In genomic region chr3:37074178-37074577, GRCh38 we compare ENCODE assay signal across 17 cellular contexts.
DNase-seq lines count a peak whose midpoint lies in the region; ATAC-seq and TF ChIP-seq lines count a peak whose summit lies in the region.
"Had no signal": no experiment of that assay in that cellular context is flagged by ENCODE, and none has a peak within 500 bp of the region (broad histone marks: within the 10 kb centered on the region; RNA-seq: fewer than 3 reads in every experiment).

No MANE protein-coding gene starts in this region.

- TF ChIP-seq POLR2A in esophagus muscularis mucosa (IDR thresholded peaks at IDR 0.05; ENCODE audit: low read depth): no peak

- H3K79me2 ChIP-seq in PC-3 (ENCODE audit: low read length) (no peaks in the 10 kb centered on the region), trophoblast cell (ENCODE audit: control insufficient read depth, insufficient read depth, low read length, poor library complexity) (no peaks in the 10 kb centered on the region)

- H3K9me3 Mint-ChIP-seq in activated T-cell treated with anti-CD3 and anti-CD28 coated beads, Interleukin-2, amount 50 U/mL, for 72 hours: no peaks in the 10 kb centered on the region

- H4K20me1 ChIP-seq in PC-3 (ENCODE audit: low read length): no peaks in the 10 kb centered on the region

- CTCF ChIA-PET in PC-3 (lab: Charles Lee): no interaction called here

- no peak overlapping the region for H3K18ac ChIP-seq in trophoblast cell (ENCODE audit: low read length)

- H3K27ac Mint-ChIP-seq in activated T-cell treated with anti-CD3 and anti-CD28 coated beads, Interleukin-2, amount 50 U/mL, for 72 hours: no peak overlapping the region

- no peak overlapping the region for H2BK120ac ChIP-seq in trophoblast cell (ENCODE audit: insufficient read depth, low read length, poor library complexity)

- H3K79me1 ChIP-seq in trophoblast cell (ENCODE audit: low read length): no peaks in the 10 kb centered on the region

- H4K8ac ChIP-seq in trophoblast cell (ENCODE audit: low read depth, low read length): no peak overlapping the region

- H3K4ac ChIP-seq in trophoblast cell (ENCODE audit: low read depth, low read length): no peak overlapping the region

- H3K9ac ChIP-seq in PC-3 (ENCODE audit: low read length): no peak overlapping the region
- no peak overlapping the region for H3K9ac ChIP-seq in trophoblast cell (ENCODE audit: low read length)

- POLR2A ChIA-PET in PC-3 (lab: Charles Lee; ENCODE audit: unreplicated experiment): no interaction called here

- WGBS in esophagus muscularis mucosa: 62% methylated on average over 3 of the region's 3 CpGs
- WGBS in trophoblast cell (ENCODE audit: extremely low coverage, insufficient coverage, insufficient read length): no CpG with 5 or more reads among the region's 3 CpGs

- no peak overlapping the region for H2BK5ac ChIP-seq in trophoblast cell (ENCODE audit: low read depth, low read length, poor library complexity)

- no TSS peak for BruUV-seq in PC-3 (replicated peaks; lab: Mats Ljungman, UMichigan)

- H3K27me3 ChIP-seq in PC-3 (ENCODE audit: low read length) (no peaks in the 10 kb centered on the region), esophagus muscularis mucosa (no peaks in the 10 kb centered on the region), trophoblast cell (ENCODE audit: insufficient read depth, low read length) (no peaks in the 10 kb centered on the region), lower lobe of right lung (ENCODE audit: low read depth) (no peaks in the 10 kb centered on the region)
- H3K27me3 ChIP-seq: stomach had no signal

- H3K36me3 ChIP-seq in PC-3 (ENCODE audit: low read depth, low read length) (peaks cover 8% of the 10 kb centered on the region; the same call in 1 of the 2 replicates), esophagus muscularis mucosa (peaks cover 0 to 57% (median 22%) of the 10 kb centered on the region in 4 donors), trophoblast cell (ENCODE audit: control insufficient read depth in 1 of 2, insufficient read depth in 2 of 2, low read length in 2 of 2) (peaks cover 2 to 6% of the 10 kb centered on the region in 2 experiments), lower lobe of right lung (peaks cover 16% of the 10 kb centered on the region)

- no peak overlapping the region for H3K23ac ChIP-seq in trophoblast cell (ENCODE audit: low read length)

- H3K9me3 ChIP-seq in PC-3 (ENCODE audit: low read length) (no peaks in the 10 kb centered on the region), esophagus muscularis mucosa (no peaks in the 10 kb centered on the region), trophoblast cell (ENCODE audit: insufficient read depth, low read depth, low read length) (no peaks in the 10 kb centered on the region), lower lobe of right lung (no peaks in the 10 kb centered on the region)
- H3K9me3 ChIP-seq: stomach had no signal

- peaks cover 0 to 2% of the 10 kb centered on the region in 2 donors for H3K36me3 Mint-ChIP-seq in activated T-cell treated with anti-CD3 and anti-CD28 coated beads, Interleukin-2, amount 50 U/mL, for 72 hours (ENCODE audit: insufficient read depth in 2 of 2)

- no peak overlapping the region for H4K12ac ChIP-seq in trophoblast cell (ENCODE audit: low read depth, low read length)

- intact Hi-C loops in PC-3 (cut with micrococcal nuclease) (loop anchor here (5.0 kb wide), 1 partner anchor 138 kb away; no protein-coding TSS in a partner anchor), esophagus muscularis mucosa (cut with DNase I) (no loop called here), lower lobe of right lung (cut with DNase I) (no loop called here)

- H2AK5ac ChIP-seq in trophoblast cell (ENCODE audit: low read length): no peak overlapping the region

- no peaks in the 10 kb centered on the region for H3K27me3 Mint-ChIP-seq in activated T-cell treated with anti-CD3 and anti-CD28 coated beads, Interleukin-2, amount 50 U/mL, for 72 hours (ENCODE audit: low read depth)

- H3K9me2 ChIP-seq in PC-3 (replicated peaks; ENCODE audit: low read length): no peaks in the 10 kb centered on the region

- no peak overlapping the region for H2BK12ac ChIP-seq in trophoblast cell (ENCODE audit: low read length)

- no peak for TF ChIP-seq EP300 in esophagus muscularis mucosa (IDR thresholded peaks at IDR 0.05)

- no peak overlapping the region for H2AFZ ChIP-seq in PC-3 (ENCODE audit: low read length)
- H2AFZ ChIP-seq in trophoblast cell (ENCODE audit: insufficient read depth, low read length, poor library complexity): no peak overlapping the region

- H3K4me1 Mint-ChIP-seq in activated T-cell treated with anti-CD3 and anti-CD28 coated beads, Interleukin-2, amount 50 U/mL, for 72 hours (ENCODE audit: low read depth): peaks cover 17% of the 10 kb centered on the region

- TF ChIP-seq CTCF in PC-3 (conservative IDR thresholded peaks at IDR 0.05; ENCODE audit: low read depth, low read length): no peak
- no peak for TF ChIP-seq CTCF in esophagus muscularis mucosa (IDR thresholded peaks at IDR 0.05)
- TF ChIP-seq CTCF in lower lobe of right lung (IDR thresholded peaks at IDR 0.05): no peak

- peak; percentile 74 for DNase-seq in EL
- peak; percentile 32 for DNase-seq in PC-3
- no peak for DNase-seq in esophagus muscularis mucosa (ENCODE audit: extremely low spot score)
- DNase-seq in trophoblast cell: peak; percentile 28 to 81
- no peak for DNase-seq in anterior cingulate cortex (lab: John Stamatoyannopoulos, UW)
- DNase-seq in activated T-cell treated with anti-CD3 and anti-CD28 coated beads, Interleukin-2, amount 50 U/mL, for 72 hours: no peak
- DNase-seq in lower lobe of right lung: no peak
- DNase-seq in HuH-7 (ENCODE audit: low spot score): no peak
- DNase-seq: activated CD4-positive, alpha-beta T cell treated with anti-CD3 and anti-CD28 coated beads, Interleukin-2, amount 50 U/mL, for 48 hours; activated effector memory CD4-positive, alpha-beta T cell treated with Interleukin-2 at 50 U/mL for 16 hours; GF-D8; NCI-H1417 treated with DMSO at 0.1 percent for 48 hours; NCI-H510A treated with DMSO at 0.1 percent for 48 hours; retina; stomach; T-helper 9 cell had no signal

- H3K14ac ChIP-seq in trophoblast cell (ENCODE audit: low read length): no peak overlapping the region

- ATAC-seq in PC-3 (peak; percentile 65), lower lobe of right lung (no peak)
- no peak for ATAC-seq in activated T-cell treated with anti-CD3 and anti-CD28 coated beads, Interleukin-2, amount 50 U/mL, for 72 hours (replicated peaks in 1 of 2)
- ATAC-seq: esophagus mucosa had no signal

- H3F3A ChIP-seq in PC-3 (ENCODE audit: low read length, unreplicated experiment): peaks cover 4% of the 10 kb centered on the region

- no peak overlapping the region for H4K91ac ChIP-seq in trophoblast cell (ENCODE audit: low read depth, low read length)

- H3K4me3 ChIP-seq in PC-3 (ENCODE audit: low read length) (no peak overlapping the region), esophagus muscularis mucosa (no peak overlapping the region), trophoblast cell (ENCODE audit: low read depth, low read length) (no peak overlapping the region), lower lobe of right lung (no peak overlapping the region)
- H3K4me3 ChIP-seq: stomach had no signal

- H3K4me1 ChIP-seq in PC-3 (ENCODE audit: insufficient read depth, low read length): peaks cover 7% of the 10 kb centered on the region; the same call in 1 of the 2 replicates
- H3K4me1 ChIP-seq in esophagus muscularis mucosa: peaks cover 0 to 34% (median 31%) of the 10 kb centered on the region in 4 donors
- H3K4me1 ChIP-seq in trophoblast cell (ENCODE audit: control insufficient read depth in 1 of 2, insufficient read depth in 2 of 2, low read length in 2 of 2): no peaks in the 10 kb centered on the region
- peaks cover 7% of the 10 kb centered on the region for H3K4me1 ChIP-seq in lower lobe of right lung

- H3K4me2 ChIP-seq in PC-3 (ENCODE audit: low read length) (no peak overlapping the region), trophoblast cell (ENCODE audit: low read length) (no peak overlapping the region)

- H3K4me3 Mint-ChIP-seq in activated T-cell treated with anti-CD3 and anti-CD28 coated beads, Interleukin-2, amount 50 U/mL, for 72 hours: no peak overlapping the region

- no peak overlapping the region for H3K27ac ChIP-seq in PC-3 (ENCODE audit: low read length)
- H3K27ac ChIP-seq in esophagus muscularis mucosa (replicated peaks in 1 of 4): peak overlapping the region in 3 of 4 donors; percentile 22 to 55 (median 36)
- H3K27ac ChIP-seq in trophoblast cell (ENCODE audit: low read depth, low read length): no peak overlapping the region
- H3K27ac ChIP-seq in lower lobe of right lung: no peak overlapping the region
- H3K27ac ChIP-seq: stomach had no signal

Comparison
In these comparisons a context has a peak if more than half of its experiments do, and no peak if none do; other contexts are left out.
1. DNase-seq: peak in EL (single experiment), PC-3 (single experiment) and trophoblast cell (2 of 2); none in esophagus muscularis mucosa (single experiment), anterior cingulate cortex (0 of 58), activated T-cell treated with anti-CD3 and anti-CD28 coated beads, Interleukin-2, amount 50 U/mL, for 72 hours (0 of 2), lower lobe of right lung (single experiment) and HuH-7 (single experiment).
2. H3K27ac ChIP-seq: peak in esophagus muscularis mucosa (3 of 4); none in PC-3 (single experiment), trophoblast cell (single experiment) and lower lobe of right lung (single experiment).